In the genomic region with DNA sequence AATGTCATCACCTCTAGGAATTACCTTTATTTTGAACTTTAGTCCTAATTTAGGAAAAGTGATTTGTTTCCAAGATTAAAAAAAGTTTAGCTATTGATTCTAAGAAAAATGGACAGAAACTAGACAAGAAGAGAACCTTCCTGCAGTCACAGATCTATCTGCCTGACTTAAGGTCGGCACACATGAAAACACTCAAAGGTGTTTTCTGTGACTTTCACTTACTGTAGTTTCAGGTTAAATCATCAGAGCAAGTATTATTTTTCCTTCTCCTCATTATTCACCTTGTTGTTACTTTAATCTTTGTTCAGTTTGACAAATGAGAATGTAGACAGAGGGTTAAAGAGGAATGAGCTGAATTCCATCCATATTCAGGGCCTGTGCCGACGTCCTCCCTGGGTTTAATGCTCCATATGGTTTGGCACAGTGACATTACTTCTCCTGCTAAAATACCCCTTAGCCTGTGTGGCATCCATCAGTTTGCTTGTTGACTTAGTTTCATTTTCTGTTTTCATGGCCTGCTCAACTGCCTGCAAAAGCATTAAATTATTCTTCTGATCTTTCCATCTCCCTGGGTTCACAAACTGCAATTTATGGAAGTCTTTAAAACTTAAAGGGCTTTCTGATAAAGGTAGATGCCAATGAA, we compare ENCODE assay signal across 16 cellular contexts.
DNase-seq lines count a peak whose midpoint lies in the region; ATAC-seq and TF ChIP-seq lines count a peak whose summit lies in the region.
"Had no signal": no experiment of that assay in that cellular context is flagged by ENCODE, and none has a peak within 500 bp of the region (broad histone marks: within the 10 kb centered on the region; RNA-seq: fewer than 3 reads in every experiment).

No MANE protein-coding gene starts in this region.

- H3K4ac ChIP-seq in trophoblast cell (ENCODE audit: low read depth, low read length) = no peak overlapping the region

- no peaks in the 10 kb centered on the region for H3K9me3 ChIP-seq in trophoblast cell (ENCODE audit: insufficient read depth, low read depth, low read length)
- H3K9me3 ChIP-seq: Caco-2, prostate gland, upper lobe of left lung had no signal

- no peak overlapping the region for H3K9ac ChIP-seq in trophoblast cell (ENCODE audit: low read length)

- H4K91ac ChIP-seq in trophoblast cell (ENCODE audit: low read depth, low read length) = no peak overlapping the region

- H3K14ac ChIP-seq in trophoblast cell (ENCODE audit: low read length) = no peak overlapping the region

- peaks cover 26% of the 10 kb centered on the region for H3K4me1 Mint-ChIP-seq in mesothelial cell of epicardium
- no peaks in the 10 kb centered on the region for H3K4me1 Mint-ChIP-seq in stimulated activated memory B cell treated with anti-CD40 and anti-IgM and Interleukin-4, amounts not matched to agents 10 μg/mL and 1 μg/mL and 100 μg/mL, for 72 hours

- H3K27me3 Mint-ChIP-seq in mesothelial cell of epicardium (ENCODE audit: low read depth) = no peaks in the 10 kb centered on the region
- no peaks in the 10 kb centered on the region for H3K27me3 Mint-ChIP-seq in stimulated activated memory B cell treated with anti-CD40 and anti-IgM and Interleukin-4, amounts not matched to agents 10 μg/mL and 1 μg/mL and 100 μg/mL, for 72 hours

- TF ChIP-seq CTCF in mesothelial cell of epicardium (IDR thresholded peaks at IDR 0.05; ENCODE audit: unreplicated experiment) = no peak

- no peaks in the 10 kb centered on the region for H3K36me3 ChIP-seq in trophoblast cell (ENCODE audit: control insufficient read depth in 1 of 2, insufficient read depth in 2 of 2, low read length in 2 of 2)
- H3K36me3 ChIP-seq: prostate gland, upper lobe of left lung had no signal

- H3K4me1 ChIP-seq in trophoblast cell (ENCODE audit: control insufficient read depth in 1 of 2, insufficient read depth in 2 of 2, low read length in 2 of 2) = no peaks in the 10 kb centered on the region
- H3K4me1 ChIP-seq: Caco-2, foreskin keratinocyte, prostate gland, upper lobe of left lung had no signal

- H3K4me3 ChIP-seq in trophoblast cell (ENCODE audit: low read depth, low read length) = no peak overlapping the region
- H3K4me3 ChIP-seq: prostate gland, upper lobe of left lung had no signal

- H3K27ac ChIP-seq in trophoblast cell (ENCODE audit: low read depth, low read length) = no peak overlapping the region
- H3K27ac ChIP-seq: 22Rv1, foreskin keratinocyte, prostate gland, upper lobe of left lung had no signal

- H3K27ac Mint-ChIP-seq in mesothelial cell of epicardium = peak overlapping the region; percentile 86
- H3K27ac Mint-ChIP-seq in stimulated activated memory B cell treated with anti-CD40 and anti-IgM and Interleukin-4, amounts not matched to agents 10 μg/mL and 1 μg/mL and 100 μg/mL, for 72 hours = no peak overlapping the region

- H3K18ac ChIP-seq in trophoblast cell (ENCODE audit: low read length) = no peak overlapping the region

- no peaks in the 10 kb centered on the region for H3K27me3 ChIP-seq in trophoblast cell (ENCODE audit: insufficient read depth, low read length)
- H3K27me3 ChIP-seq: foreskin keratinocyte, upper lobe of left lung had no signal

- no peaks in the 10 kb centered on the region for H3K79me1 ChIP-seq in trophoblast cell (ENCODE audit: low read length)

- no peak overlapping the region for H4K12ac ChIP-seq in trophoblast cell (ENCODE audit: low read depth, low read length)

- no CpG with 5 or more reads among the region's 3 CpGs for WGBS in trophoblast cell (ENCODE audit: extremely low coverage, insufficient coverage, insufficient read length)

- H3K4me3 Mint-ChIP-seq in mesothelial cell of epicardium = no peak overlapping the region
- no peak overlapping the region for H3K4me3 Mint-ChIP-seq in stimulated activated memory B cell treated with anti-CD40 and anti-IgM and Interleukin-4, amounts not matched to agents 10 μg/mL and 1 μg/mL and 100 μg/mL, for 72 hours

- peaks cover 7% of the 10 kb centered on the region for H3K9me3 Mint-ChIP-seq in mesothelial cell of epicardium
- no peaks in the 10 kb centered on the region for H3K9me3 Mint-ChIP-seq in stimulated activated memory B cell treated with anti-CD40 and anti-IgM and Interleukin-4, amounts not matched to agents 10 μg/mL and 1 μg/mL and 100 μg/mL, for 72 hours

- H3K36me3 Mint-ChIP-seq in mesothelial cell of epicardium = peaks cover 2% of the 10 kb centered on the region
- H3K36me3 Mint-ChIP-seq in stimulated activated memory B cell treated with anti-CD40 and anti-IgM and Interleukin-4, amounts not matched to agents 10 μg/mL and 1 μg/mL and 100 μg/mL, for 72 hours = no peaks in the 10 kb centered on the region

- no peak overlapping the region for H2AK5ac ChIP-seq in trophoblast cell (ENCODE audit: low read length)

- no peak overlapping the region for H2BK5ac ChIP-seq in trophoblast cell (ENCODE audit: low read depth, low read length, poor library complexity)

- DNase-seq in DMS 273 (lab: John Stamatoyannopoulos, UW; ENCODE audit: unreplicated experiment) (peak; percentile 6), DMS 273 treated with DMSO at 0.1 percent for 48 hours (lab: John Stamatoyannopoulos, UW) (no peak), mesothelial cell of epicardium (ENCODE audit: low spot score in 2 of 2, unreplicated experiment in 2 of 2) (no peak), trophoblast cell (no peak), inferior parietal cortex (ENCODE audit: extremely low spot score) (no peak)
- DNase-seq: activated CD4-positive, alpha-beta T cell treated with anti-CD3 and anti-CD28 coated beads for 48 hours; Caco-2; foreskin keratinocyte; H7; stimulated activated CD8-positive, alpha-beta memory T cell treated with anti-CD3 and anti-CD28 coated beads, Interleukin-4, amount 100 ng/mL, for 48 hours; upper lobe of left lung had no signal

- H3K4me2 ChIP-seq in trophoblast cell (ENCODE audit: low read length) = no peak overlapping the region

- H3K79me2 ChIP-seq in trophoblast cell (ENCODE audit: control insufficient read depth, insufficient read depth, low read length, poor library complexity) = no peaks in the 10 kb centered on the region

- ATAC-seq in HG02678 (IDR thresholded peaks at IDR 0.05; ENCODE audit: unreplicated experiment) (peak; percentile 78), HG03520 (IDR thresholded peaks at IDR 0.05; ENCODE audit: unreplicated experiment) (peak; percentile 55)
- ATAC-seq in stimulated activated memory B cell treated with anti-CD40 and anti-IgM and Interleukin-4, amounts not matched to agents 10 μg/mL and 1 μg/mL and 100 μg/mL, for 72 hours = no peak
- ATAC-seq: foreskin keratinocyte had no signal

- no peak overlapping the region for H2BK12ac ChIP-seq in trophoblast cell (ENCODE audit: low read length)

- H3K23ac ChIP-seq in trophoblast cell (ENCODE audit: low read length) = no peak overlapping the region

- no peak overlapping the region for H2BK120ac ChIP-seq in trophoblast cell (ENCODE audit: insufficient read depth, low read length, poor library complexity)

- H4K8ac ChIP-seq in trophoblast cell (ENCODE audit: low read depth, low read length) = no peak overlapping the region

- H2AFZ ChIP-seq in trophoblast cell (ENCODE audit: insufficient read depth, low read length, poor library complexity) = no peak overlapping the region
